In the genomic region with DNA sequence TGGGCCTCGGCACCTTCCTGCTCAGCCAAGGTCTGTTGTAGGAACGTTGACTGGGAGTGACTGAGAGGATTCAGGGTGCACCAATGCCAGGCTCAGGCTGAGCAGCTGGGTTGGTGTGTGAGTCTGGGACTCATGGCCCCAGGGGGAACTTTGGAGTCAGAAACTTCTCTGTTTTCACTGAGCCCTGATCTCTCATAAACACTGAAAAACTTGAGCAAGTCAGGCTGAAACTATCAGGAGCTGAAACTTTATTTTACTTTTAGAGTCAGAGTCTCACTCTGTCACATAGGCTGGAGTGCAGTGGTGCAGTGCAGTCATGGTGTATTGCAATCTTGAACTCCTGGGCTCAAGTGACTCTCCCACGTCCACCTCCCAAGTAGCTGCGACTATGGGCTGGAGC, we compare ENCODE assay signal across 10 cellular contexts.
DNase-seq lines count a peak whose midpoint lies in the region; ATAC-seq and TF ChIP-seq lines count a peak whose summit lies in the region.
"Had no signal": no experiment of that assay in that cellular context is flagged by ENCODE, and none has a peak within 500 bp of the region (broad histone marks: within the 10 kb centered on the region; RNA-seq: fewer than 3 reads in every experiment).

No MANE protein-coding gene starts in this region.

- DNase-seq in hippocampal formation (lab: John Stamatoyannopoulos, UW): no peak
- DNase-seq in NOMO-1 treated with DMSO at 0.1 percent for 48 hours (lab: John Stamatoyannopoulos, UW; ENCODE audit: unreplicated experiment): no peak
- DNase-seq in NCI-H1694 (lab: John Stamatoyannopoulos, UW): no peak
- DNase-seq: cerebellar nuclear complex, SHP77 had no signal

- no peak overlapping the region for H3K4me3 Mint-ChIP-seq in nephron

- H3K9me3 Mint-ChIP-seq in nephron: peaks cover 2% of the 10 kb centered on the region

- ATAC-seq in GM18858 (IDR thresholded peaks at IDR 0.05; ENCODE audit: unreplicated experiment) (peak; percentile 75), GM21619 (IDR thresholded peaks at IDR 0.05; ENCODE audit: unreplicated experiment) (peak; percentile 66), HG03520 (IDR thresholded peaks at IDR 0.05; ENCODE audit: unreplicated experiment) (peak; percentile 62), SK-N-SH treated with all-trans-retinoic acid at 6 μM for 48 hours (no peak)

- peak overlapping the region in 2 of 3 experiments; percentile 15 to 84 for H3K27ac Mint-ChIP-seq in nephron

- TF ChIP-seq CTCF in nephron (IDR thresholded peaks at IDR 0.05; ENCODE audit: unreplicated experiment in 3 of 3): no peak

- peaks cover 61% of the 10 kb centered on the region for H3K4me1 Mint-ChIP-seq in nephron

- peaks cover 34% of the 10 kb centered on the region for H3K36me3 Mint-ChIP-seq in nephron (ENCODE audit: low read depth)

- no peaks in the 10 kb centered on the region for H3K27me3 Mint-ChIP-seq in nephron (ENCODE audit: low read depth)

TF ChIP-seq in SK-N-SH treated with all-trans-retinoic acid at 6 μM for 48 hours, 23 proteins besides CTCF, POLR2A, EP300 and RAD21:
- no peak for TF ChIP-seq BACH2 (CRISPR knock-in tag; IDR thresholded peaks at IDR 0.05; ENCODE audit: borderline replicate concordance)
- TF ChIP-seq PPARA (CRISPR knock-in tag; IDR thresholded peaks at IDR 0.05; ENCODE audit: borderline replicate concordance): no peak
- TF ChIP-seq ZNF565 (CRISPR knock-in tag; conservative IDR thresholded peaks at IDR 0.05; ENCODE audit: low read depth): no peak
- TF ChIP-seq ZNF70 (CRISPR knock-in tag; IDR thresholded peaks at IDR 0.05): no peak
- no peak for TF ChIP-seq RARB (CRISPR knock-in tag; IDR thresholded peaks at IDR 0.05)
- no peak for TF ChIP-seq ARNTL (CRISPR knock-in tag; IDR thresholded peaks at IDR 0.05; ENCODE audit: borderline replicate concordance, low read depth)
- TF ChIP-seq, protein P1, sequence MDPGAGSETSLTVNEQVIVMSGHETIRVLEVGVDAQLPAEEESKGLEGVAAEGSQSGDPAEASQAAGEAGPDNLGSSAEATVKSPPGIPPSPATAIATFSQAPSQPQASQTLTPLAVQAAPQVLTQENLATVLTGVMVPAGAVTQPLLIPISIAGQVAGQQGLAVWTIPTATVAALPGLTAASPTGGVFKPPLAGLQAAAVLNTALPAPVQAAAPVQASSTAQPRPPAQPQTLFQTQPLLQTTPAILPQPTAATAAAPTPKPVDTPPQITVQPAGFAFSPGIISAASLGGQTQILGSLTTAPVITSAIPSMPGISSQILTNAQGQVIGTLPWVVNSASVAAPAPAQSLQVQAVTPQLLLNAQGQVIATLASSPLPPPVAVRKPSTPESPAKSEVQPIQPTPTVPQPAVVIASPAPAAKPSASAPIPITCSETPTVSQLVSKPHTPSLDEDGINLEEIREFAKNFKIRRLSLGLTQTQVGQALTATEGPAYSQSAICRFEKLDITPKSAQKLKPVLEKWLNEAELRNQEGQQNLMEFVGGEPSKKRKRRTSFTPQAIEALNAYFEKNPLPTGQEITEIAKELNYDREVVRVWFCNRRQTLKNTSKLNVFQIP (CRISPR knock-in tag; IDR thresholded peaks at IDR 0.05; ENCODE audit: borderline replicate concordance, low read depth): no peak
- TF ChIP-seq ESRRG (CRISPR knock-in tag; IDR thresholded peaks at IDR 0.05): no peak
- no peak for TF ChIP-seq OSR1 (CRISPR knock-in tag; IDR thresholded peaks at IDR 0.05)
- TF ChIP-seq GLIS3 (CRISPR knock-in tag; IDR thresholded peaks at IDR 0.05): no peak
- TF ChIP-seq TOX (CRISPR knock-in tag; IDR thresholded peaks at IDR 0.05; ENCODE audit: borderline replicate concordance): no peak
- TF ChIP-seq, protein P2, sequence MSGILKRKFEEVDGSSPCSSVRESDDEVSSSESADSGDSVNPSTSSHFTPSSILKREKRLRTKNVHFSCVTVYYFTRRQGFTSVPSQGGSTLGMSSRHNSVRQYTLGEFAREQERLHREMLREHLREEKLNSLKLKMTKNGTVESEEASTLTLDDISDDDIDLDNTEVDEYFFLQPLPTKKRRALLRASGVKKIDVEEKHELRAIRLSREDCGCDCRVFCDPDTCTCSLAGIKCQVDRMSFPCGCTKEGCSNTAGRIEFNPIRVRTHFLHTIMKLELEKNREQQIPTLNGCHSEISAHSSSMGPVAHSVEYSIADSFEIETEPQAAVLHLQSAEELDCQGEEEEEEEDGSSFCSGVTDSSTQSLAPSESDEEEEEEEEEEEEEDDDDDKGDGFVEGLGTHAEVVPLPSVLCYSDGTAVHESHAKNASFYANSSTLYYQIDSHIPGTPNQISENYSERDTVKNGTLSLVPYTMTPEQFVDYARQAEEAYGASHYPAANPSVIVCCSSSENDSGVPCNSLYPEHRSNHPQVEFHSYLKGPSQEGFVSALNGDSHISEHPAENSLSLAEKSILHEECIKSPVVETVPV (CRISPR knock-in tag; IDR thresholded peaks at IDR 0.05): no peak
- TF ChIP-seq ISL1 (CRISPR knock-in tag; IDR thresholded peaks at IDR 0.05): no peak
- TF ChIP-seq, protein P3, sequence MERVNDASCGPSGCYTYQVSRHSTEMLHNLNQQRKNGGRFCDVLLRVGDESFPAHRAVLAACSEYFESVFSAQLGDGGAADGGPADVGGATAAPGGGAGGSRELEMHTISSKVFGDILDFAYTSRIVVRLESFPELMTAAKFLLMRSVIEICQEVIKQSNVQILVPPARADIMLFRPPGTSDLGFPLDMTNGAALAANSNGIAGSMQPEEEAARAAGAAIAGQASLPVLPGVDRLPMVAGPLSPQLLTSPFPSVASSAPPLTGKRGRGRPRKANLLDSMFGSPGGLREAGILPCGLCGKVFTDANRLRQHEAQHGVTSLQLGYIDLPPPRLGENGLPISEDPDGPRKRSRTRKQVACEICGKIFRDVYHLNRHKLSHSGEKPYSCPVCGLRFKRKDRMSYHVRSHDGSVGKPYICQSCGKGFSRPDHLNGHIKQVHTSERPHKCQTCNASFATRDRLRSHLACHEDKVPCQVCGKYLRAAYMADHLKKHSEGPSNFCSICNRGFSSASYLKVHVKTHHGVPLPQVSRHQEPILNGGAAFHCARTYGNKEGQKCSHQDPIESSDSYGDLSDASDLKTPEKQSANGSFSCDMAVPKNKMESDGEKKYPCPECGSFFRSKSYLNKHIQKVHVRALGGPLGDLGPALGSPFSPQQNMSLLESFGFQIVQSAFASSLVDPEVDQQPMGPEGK (CRISPR knock-in tag; IDR thresholded peaks at IDR 0.05; ENCODE audit: borderline replicate concordance): no peak
- TF ChIP-seq, protein P4, sequence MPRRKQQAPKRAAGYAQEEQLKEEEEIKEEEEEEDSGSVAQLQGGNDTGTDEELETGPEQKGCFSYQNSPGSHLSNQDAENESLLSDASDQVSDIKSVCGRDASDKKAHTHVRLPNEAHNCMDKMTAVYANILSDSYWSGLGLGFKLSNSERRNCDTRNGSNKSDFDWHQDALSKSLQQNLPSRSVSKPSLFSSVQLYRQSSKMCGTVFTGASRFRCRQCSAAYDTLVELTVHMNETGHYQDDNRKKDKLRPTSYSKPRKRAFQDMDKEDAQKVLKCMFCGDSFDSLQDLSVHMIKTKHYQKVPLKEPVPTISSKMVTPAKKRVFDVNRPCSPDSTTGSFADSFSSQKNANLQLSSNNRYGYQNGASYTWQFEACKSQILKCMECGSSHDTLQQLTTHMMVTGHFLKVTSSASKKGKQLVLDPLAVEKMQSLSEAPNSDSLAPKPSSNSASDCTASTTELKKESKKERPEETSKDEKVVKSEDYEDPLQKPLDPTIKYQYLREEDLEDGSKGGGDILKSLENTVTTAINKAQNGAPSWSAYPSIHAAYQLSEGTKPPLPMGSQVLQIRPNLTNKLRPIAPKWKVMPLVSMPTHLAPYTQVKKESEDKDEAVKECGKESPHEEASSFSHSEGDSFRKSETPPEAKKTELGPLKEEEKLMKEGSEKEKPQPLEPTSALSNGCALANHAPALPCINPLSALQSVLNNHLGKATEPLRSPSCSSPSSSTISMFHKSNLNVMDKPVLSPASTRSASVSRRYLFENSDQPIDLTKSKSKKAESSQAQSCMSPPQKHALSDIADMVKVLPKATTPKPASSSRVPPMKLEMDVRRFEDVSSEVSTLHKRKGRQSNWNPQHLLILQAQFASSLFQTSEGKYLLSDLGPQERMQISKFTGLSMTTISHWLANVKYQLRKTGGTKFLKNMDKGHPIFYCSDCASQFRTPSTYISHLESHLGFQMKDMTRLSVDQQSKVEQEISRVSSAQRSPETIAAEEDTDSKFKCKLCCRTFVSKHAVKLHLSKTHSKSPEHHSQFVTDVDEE (CRISPR knock-in tag; IDR thresholded peaks at IDR 0.05): no peak
TF ChIP-seq in SK-N-SH treated with all-trans-retinoic acid at 6 μM for 48 hours: peak in this region for 0.
